In genomic region chr12:113840401-113841042, GRCh38 we compare ENCODE assay signal across 33 cellular contexts.
DNase-seq lines count a peak whose midpoint lies in the region; ATAC-seq and TF ChIP-seq lines count a peak whose summit lies in the region.
"Had no signal": no experiment of that assay in that cellular context is flagged by ENCODE, and none has a peak within 500 bp of the region (broad histone marks: within the 10 kb centered on the region; RNA-seq: fewer than 3 reads in every experiment).

No MANE protein-coding gene starts in this region.

- no peak for TF ChIP-seq CTCF in H9 (conservative IDR thresholded peaks at IDR 0.05)
- TF ChIP-seq CTCF in activated CD8-positive, alpha-beta T cell treated with anti-CD3 and anti-CD28 coated beads for 36 hours (IDR thresholded peaks at IDR 0.05), result no peak

- no peaks in the 10 kb centered on the region for H3K23me2 ChIP-seq in H9 (ENCODE audit: insufficient read length, low read depth, low read length, poor library complexity, severe bottlenecking)

- H3K27me3 ChIP-seq in H9 (ENCODE audit: insufficient read depth, low read length), result no peaks in the 10 kb centered on the region
- no peaks in the 10 kb centered on the region for H3K27me3 ChIP-seq in naive thymus-derived CD4-positive, alpha-beta T cell (ENCODE audit: control insufficient read depth in 2 of 2, insufficient read depth in 2 of 2, low read length in 2 of 2)
- H3K27me3 ChIP-seq: right lobe of liver, SJSA1, tibial artery had no signal

- H4K5ac ChIP-seq in H9 (ENCODE audit: insufficient read length, low read depth, low read length), result no peak overlapping the region

- H3K9ac ChIP-seq in H9 (ENCODE audit: extremely low read depth, insufficient read length, low read length), result no peak overlapping the region
- H3K9ac ChIP-seq: KMS-11 had no signal

- H4K20me1 ChIP-seq in H9 (ENCODE audit: control insufficient read depth, insufficient read depth, insufficient read length), result no peaks in the 10 kb centered on the region

- H3K27me3 Mint-ChIP-seq in activated T-cell treated with anti-CD3 and anti-CD28 coated beads, Interleukin-2, amount 50 U/mL, for 24 hours, result no peaks in the 10 kb centered on the region
- H3K27me3 Mint-ChIP-seq in H9 (ENCODE audit: low read depth), result no peaks in the 10 kb centered on the region
- H3K27me3 Mint-ChIP-seq in activated CD8-positive, alpha-beta T cell treated with anti-CD3 and anti-CD28 coated beads for 36 hours, result no peaks in the 10 kb centered on the region
- no peaks in the 10 kb centered on the region for H3K27me3 Mint-ChIP-seq in naive thymus-derived CD4-positive, alpha-beta T cell
- H3K27me3 Mint-ChIP-seq: activated naive CD8-positive, alpha-beta T cell; B cell; T-cell had no signal

- no peak overlapping the region for H4K8ac ChIP-seq in H9 (replicated peaks; ENCODE audit: insufficient read length, low read depth, low read length)

- no peak overlapping the region for H3K27ac ChIP-seq in H9 (ENCODE audit: insufficient read length, low read depth, low read length)
- H3K27ac ChIP-seq in naive thymus-derived CD4-positive, alpha-beta T cell (ENCODE audit: low read depth, low read length), result no peak overlapping the region
- H3K27ac ChIP-seq: coronary artery, KMS-11, right lobe of liver, SJSA1, tibial artery had no signal

- H2BK12ac ChIP-seq in H9 (ENCODE audit: insufficient read length, low read depth, low read length), result no peak overlapping the region

- peaks cover 89% of the 10 kb centered on the region for H3K36me3 Mint-ChIP-seq in activated T-cell treated with anti-CD3 and anti-CD28 coated beads, Interleukin-2, amount 50 U/mL, for 24 hours (ENCODE audit: low read depth)
- H3K36me3 Mint-ChIP-seq in H9 (ENCODE audit: insufficient read depth in 1 of 3, low read depth in 3 of 3), result peaks cover 3 to 9% (median 4%) of the 10 kb centered on the region in 3 experiments; a peak in 4 of 7 replicates
- peaks cover 7% of the 10 kb centered on the region for H3K36me3 Mint-ChIP-seq in activated CD8-positive, alpha-beta T cell treated with anti-CD3 and anti-CD28 coated beads for 36 hours (ENCODE audit: low read depth)
- H3K36me3 Mint-ChIP-seq in naive thymus-derived CD4-positive, alpha-beta T cell, result peaks cover 0 to 20% (median 10%) of the 10 kb centered on the region in 5 donors

- no peak overlapping the region for H3K4me2 ChIP-seq in H9 (ENCODE audit: insufficient read depth, insufficient read length, low read length)
- H3K4me2 ChIP-seq: KMS-11 had no signal

- H4K91ac ChIP-seq in H9 (ENCODE audit: insufficient read length, low read depth, low read length), result no peak overlapping the region

- no peaks in the 10 kb centered on the region for H3K79me1 ChIP-seq in H9 (ENCODE audit: insufficient read depth, low read depth, low read length, poor library complexity, severe bottlenecking)

- no peak overlapping the region for H2AFZ ChIP-seq in H9 (ENCODE audit: low read length)

- no peak overlapping the region for H3K4me3 ChIP-seq in naive thymus-derived CD4-positive, alpha-beta T cell (ENCODE audit: low read length)
- H3K4me3 ChIP-seq: coronary artery, right lobe of liver, SJSA1, tibial artery had no signal

- no peak overlapping the region for H3K4ac ChIP-seq in H9 (ENCODE audit: low read depth, low read length)

- ATAC-seq in activated CD8-positive, alpha-beta T cell treated with anti-CD3 and anti-CD28 coated beads for 36 hours, result no peak
- ATAC-seq in naive thymus-derived CD4-positive, alpha-beta T cell, result peak; percentile 10
- ATAC-seq in HG03571 (IDR thresholded peaks at IDR 0.05; ENCODE audit: unreplicated experiment) (no peak), HG02870 (IDR thresholded peaks at IDR 0.05; ENCODE audit: unreplicated experiment) (no peak)
- ATAC-seq: activated T-cell treated with anti-CD3 and anti-CD28 coated beads, Interleukin-2, amount 50 U/mL, for 4 hours; left colon; right lobe of liver; T-cell had no signal

- H2BK15ac ChIP-seq in H9 (ENCODE audit: low read depth, low read length), result no peak overlapping the region

- no peaks in the 10 kb centered on the region for H3K9me3 ChIP-seq in H9 (ENCODE audit: control insufficient read depth, low read depth, low read length)
- H3K9me3 ChIP-seq in naive thymus-derived CD4-positive, alpha-beta T cell (ENCODE audit: control insufficient read depth in 2 of 3, low read length in 3 of 3), result no peaks in the 10 kb centered on the region
- H3K9me3 ChIP-seq: right lobe of liver, SJSA1, tibial artery had no signal

- no peak for DNase-seq in activated T-cell treated with anti-CD3 and anti-CD28 coated beads, Interleukin-2, amount 50 U/mL, for 24 hours
- DNase-seq in activated T-cell treated with anti-CD3 and anti-CD28 coated beads, Interleukin-2, amount 50 U/mL, for 48 hours, result no peak
- DNase-seq in H9, result no peak
- no peak for DNase-seq in activated CD8-positive, alpha-beta T cell treated with anti-CD3 and anti-CD28 coated beads for 36 hours
- DNase-seq in naive thymus-derived CD4-positive, alpha-beta T cell, result no peak
- DNase-seq in putamen (ENCODE audit: low spot score), result no peak
- DNase-seq: activated CD4-positive, CD25-positive, alpha-beta regulatory T cell treated with anti-CD3 and anti-CD28 coated beads, Interleukin-2, amount 50 U/mL, for 72 hours; activated CD8-positive, alpha-beta memory T cell treated with anti-CD3 and anti-CD28 coated beads for 24 hours; activated T-cell treated with anti-CD3 and anti-CD28 coated beads, Interleukin-2, amount 50 U/mL, for 4 hours; caudate nucleus; CD8-positive, alpha-beta memory T cell; effector memory CD4-positive, alpha-beta T cell; EL; erythroblast; glutamatergic neuron; left colon; MM.1S; NCI-H1105 treated with DMSO at 0.1 percent for 48 hours; NCI-H187 treated with DMSO at 0.1 percent for 48 hours; NCI-H2171 treated with DMSO at 0.1 percent for 48 hours; NCI-H510A treated with DMSO at 0.1 percent for 48 hours; posterior cingulate gyrus; right lobe of liver; T-cell; tibial artery had no signal

- no peak overlapping the region for H3T11ph ChIP-seq in H9 (ENCODE audit: low read length)

- intact Hi-C loops in activated CD8-positive, alpha-beta T cell treated with anti-CD3 and anti-CD28 coated beads for 36 hours (cut with micrococcal nuclease), result no loop called here
- intact Hi-C loops in naive thymus-derived CD4-positive, alpha-beta T cell (cut with micrococcal nuclease), result no loop called here

- H2AK5ac ChIP-seq in H9 (ENCODE audit: insufficient read length, low read length), result no peak overlapping the region

- no peaks in the 10 kb centered on the region for H3K79me2 ChIP-seq in H9 (ENCODE audit: insufficient read depth, low read length)

- H2BK120ac ChIP-seq in H9 (ENCODE audit: low read depth, low read length, poor library complexity, severe bottlenecking), result no peak overlapping the region

- H3K14ac ChIP-seq in H9 (ENCODE audit: insufficient read depth, low read length), result no peak overlapping the region; the same call in 1 of the 2 replicates

- no peak overlapping the region for H2BK5ac ChIP-seq in H9 (ENCODE audit: insufficient read length, low read length)

- no peaks in the 10 kb centered on the region for H3K9me3 Mint-ChIP-seq in activated T-cell treated with anti-CD3 and anti-CD28 coated beads, Interleukin-2, amount 50 U/mL, for 24 hours
- H3K9me3 Mint-ChIP-seq in H9, result no peaks in the 10 kb centered on the region
- no peaks in the 10 kb centered on the region for H3K9me3 Mint-ChIP-seq in activated CD8-positive, alpha-beta T cell treated with anti-CD3 and anti-CD28 coated beads for 36 hours
- no peaks in the 10 kb centered on the region for H3K9me3 Mint-ChIP-seq in naive thymus-derived CD4-positive, alpha-beta T cell
- H3K9me3 Mint-ChIP-seq: activated T-cell treated with anti-CD3 and anti-CD28 coated beads, Interleukin-2, amount 50 U/mL, for 4 hours; CD8-positive, alpha-beta memory T cell; neural crest cell; T-cell had no signal

- WGBS in H9 (ENCODE audit: extremely low coverage, insufficient read length, low lambda C conversion rate), result no CpG with 5 or more reads among the region's 15 CpGs

- CTCF ChIA-PET in activated CD8-positive, alpha-beta T cell treated with anti-CD3 and anti-CD28 coated beads for 36 hours (lab: Charles Lee), result no interaction called here
- CTCF ChIA-PET in naive thymus-derived CD4-positive, alpha-beta T cell (lab: Charles Lee), result no interaction called here

- peaks cover 5% of the 10 kb centered on the region for H3K4me1 Mint-ChIP-seq in activated T-cell treated with anti-CD3 and anti-CD28 coated beads, Interleukin-2, amount 50 U/mL, for 24 hours (ENCODE audit: low read depth)
- peaks cover 18 to 25% of the 10 kb centered on the region in 2 experiments for H3K4me1 Mint-ChIP-seq in H9
- no peaks in the 10 kb centered on the region for H3K4me1 Mint-ChIP-seq in activated CD8-positive, alpha-beta T cell treated with anti-CD3 and anti-CD28 coated beads for 36 hours (ENCODE audit: low read depth)
- peaks cover 0 to 14% (median 6%) of the 10 kb centered on the region in 7 donors for H3K4me1 Mint-ChIP-seq in naive thymus-derived CD4-positive, alpha-beta T cell
- H3K4me1 Mint-ChIP-seq: B cell had no signal

- no peak overlapping the region for H3K4me3 Mint-ChIP-seq in activated T-cell treated with anti-CD3 and anti-CD28 coated beads, Interleukin-2, amount 50 U/mL, for 24 hours
- H3K4me3 Mint-ChIP-seq in H9, result no peak overlapping the region
- no peak overlapping the region for H3K4me3 Mint-ChIP-seq in activated CD8-positive, alpha-beta T cell treated with anti-CD3 and anti-CD28 coated beads for 36 hours
- no peak overlapping the region for H3K4me3 Mint-ChIP-seq in naive thymus-derived CD4-positive, alpha-beta T cell
- H3K4me3 Mint-ChIP-seq: activated naive CD8-positive, alpha-beta T cell; activated T-cell treated with anti-CD3 and anti-CD28 coated beads, Interleukin-2, amount 50 U/mL, for 4 hours; B cell; CD8-positive, alpha-beta memory T cell; neural crest cell; T-cell had no signal

- POLR2A ChIA-PET in activated CD8-positive, alpha-beta T cell treated with anti-CD3 and anti-CD28 coated beads for 36 hours (lab: Charles Lee), result no interaction called here
- POLR2A ChIA-PET in naive thymus-derived CD4-positive, alpha-beta T cell (lab: Charles Lee), result no interaction called here

- H2BK20ac ChIP-seq in H9 (ENCODE audit: low read depth, low read length, poor library complexity, severe bottlenecking), result no peak overlapping the region

- H3K18ac ChIP-seq in H9 (ENCODE audit: insufficient read length, low read depth, low read length), result no peak overlapping the region

- no peaks in the 10 kb centered on the region for H3K4me1 ChIP-seq in H9 (ENCODE audit: insufficient read depth, low read length)
- no peaks in the 10 kb centered on the region for H3K4me1 ChIP-seq in naive thymus-derived CD4-positive, alpha-beta T cell (ENCODE audit: control insufficient read depth in 2 of 2, insufficient read depth in 2 of 2, low read length in 2 of 2)
- H3K4me1 ChIP-seq: right lobe of liver, SJSA1, tibial artery had no signal

- peak overlapping the region; percentile 10 for H3K27ac Mint-ChIP-seq in activated T-cell treated with anti-CD3 and anti-CD28 coated beads, Interleukin-2, amount 50 U/mL, for 24 hours
- peak overlapping the region in 2 of 3 experiments; percentile 16 to 88; a peak in 2 of 7 replicates for H3K27ac Mint-ChIP-seq in H9
- H3K27ac Mint-ChIP-seq in activated CD8-positive, alpha-beta T cell treated with anti-CD3 and anti-CD28 coated beads for 36 hours, result peak overlapping the region; percentile 34
- peak overlapping the region in 1 of 9 donors; percentile 43 for H3K27ac Mint-ChIP-seq in naive thymus-derived CD4-positive, alpha-beta T cell
- H3K27ac Mint-ChIP-seq: activated naive CD8-positive, alpha-beta T cell; B cell; CD8-positive, alpha-beta memory T cell; T-cell had no signal

- H3K23ac ChIP-seq in H9 (ENCODE audit: insufficient read length, low read depth, low read length), result no peak overlapping the region

- H3K36me3 ChIP-seq in naive thymus-derived CD4-positive, alpha-beta T cell (ENCODE audit: control insufficient read depth in 2 of 3, insufficient read depth in 3 of 3, low read length in 3 of 3), result peaks cover 0 to 51% (median 4%) of the 10 kb centered on the region in 3 experiments
- H3K36me3 ChIP-seq: right lobe of liver had no signal

- no peak overlapping the region for H3K56ac ChIP-seq in H9 (ENCODE audit: insufficient read length, low read depth, low read length)
